8 cellular contexts compared by ENCODE assay signal in the genomic region with DNA sequence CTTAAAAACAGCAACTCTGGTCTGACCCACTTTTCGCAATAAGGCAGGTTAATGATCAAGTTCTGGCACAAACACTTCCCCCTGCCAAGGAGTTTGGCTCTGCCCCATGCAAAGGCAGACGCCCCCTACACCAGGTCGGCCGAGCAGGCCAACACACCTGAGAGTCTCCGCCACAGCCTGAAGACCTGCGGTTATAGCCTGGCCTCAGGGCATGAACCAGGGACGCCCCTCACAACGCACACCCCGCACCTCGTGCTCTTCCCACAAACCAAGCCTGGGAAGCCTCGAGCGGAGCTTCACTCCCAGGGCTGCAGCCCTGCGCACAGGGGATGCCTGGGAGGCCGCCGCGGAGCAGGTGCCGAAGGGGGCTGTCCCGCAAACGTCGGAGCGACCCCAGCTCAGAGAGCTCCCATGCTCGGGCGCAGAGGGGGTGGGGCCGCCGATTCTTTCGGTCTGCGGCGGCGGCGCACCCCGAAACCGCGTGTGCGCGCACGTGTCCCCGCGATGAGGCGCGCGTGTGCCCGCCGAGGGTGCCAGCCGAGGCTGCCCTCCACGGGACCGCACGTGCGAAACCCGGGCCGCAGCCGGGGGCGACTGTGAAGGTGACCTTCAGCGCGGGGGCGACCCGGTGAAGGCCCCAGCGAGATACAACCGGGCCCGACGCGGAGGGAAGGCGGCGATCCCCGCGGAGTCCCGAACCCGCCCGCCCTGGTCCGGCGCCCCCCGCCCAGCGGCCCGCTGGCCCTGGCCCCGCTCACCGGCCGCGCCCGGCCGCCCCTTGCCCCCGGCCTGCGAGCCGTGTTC. TPM values are rescaled to one million over a fixed set of nuclear protein-coding genes. Genes with fewer than 3 reads are reported as not detected.
A peak's percentile ranks its signal among the peaks of the same experiment; 100 is the strongest.
DNase-seq lines count a peak whose midpoint lies in the region; ATAC-seq and TF ChIP-seq lines count a peak whose summit lies in the region.

No MANE protein-coding gene starts in this region.

- intact Hi-C loops in activated CD8-positive, alpha-beta T cell treated with anti-CD3 and anti-CD28 coated beads for 36 hours (cut with micrococcal nuclease): no loop called here
- intact Hi-C loops in ovary (cut with DNase I): no loop called here

- TF ChIP-seq EP300 in ovary (IDR thresholded peaks at IDR 0.05): no peak

- 1% methylated on average over 39 to 82 of the region's 82 CpGs for WGBS in ovary, 3 donors

- no peaks in the 10 kb centered on the region for H3K27me3 ChIP-seq in BE2C
- no peaks in the 10 kb centered on the region for H3K27me3 ChIP-seq in ovary

- peaks cover 37% of the 10 kb centered on the region for H3K4me1 Mint-ChIP-seq in activated CD8-positive, alpha-beta T cell treated with anti-CD3 and anti-CD28 coated beads for 36 hours (ENCODE audit: low read depth)

- H3K36me3 ChIP-seq in BE2C (peaks cover 3% of the 10 kb centered on the region; the same call in 1 of the 2 replicates), ovary (no peaks in the 10 kb centered on the region)

- no peaks in the 10 kb centered on the region for H3K9me3 Mint-ChIP-seq in activated CD8-positive, alpha-beta T cell treated with anti-CD3 and anti-CD28 coated beads for 36 hours

- H3K36me3 Mint-ChIP-seq in activated CD8-positive, alpha-beta T cell treated with anti-CD3 and anti-CD28 coated beads for 36 hours (ENCODE audit: low read depth): peaks cover 11% of the 10 kb centered on the region

- ATAC-seq in GM19395 (IDR thresholded peaks at IDR 0.05; ENCODE audit: unreplicated experiment): peak; percentile 16
- no peak for ATAC-seq in activated CD8-positive, alpha-beta T cell treated with anti-CD3 and anti-CD28 coated beads for 36 hours

- POLR2A ChIA-PET in activated CD8-positive, alpha-beta T cell treated with anti-CD3 and anti-CD28 coated beads for 36 hours (lab: Charles Lee): interaction anchor here (0.6 to 1.6 kb wide), 12 partner anchors 9 to 319 kb away, joined by 3 to 6 read pairs (median 4); a partner anchor contains a TSS

- H3K4me1 ChIP-seq in BE2C (peaks cover 3% of the 10 kb centered on the region; the same call in 1 of the 2 replicates), ovary (ENCODE audit: insufficient read depth) (peaks cover 23% of the 10 kb centered on the region)

- no peak for TF ChIP-seq POLR2A in ovary (IDR thresholded peaks at IDR 0.05)

- no peaks in the 10 kb centered on the region for H3K27me3 Mint-ChIP-seq in activated CD8-positive, alpha-beta T cell treated with anti-CD3 and anti-CD28 coated beads for 36 hours

- TF ChIP-seq CTCF in BE2C (IDR thresholded peaks at IDR 0.05; ENCODE audit: low read depth, low read length) (no peak), fibroblast of pulmonary artery (IDR thresholded peaks at IDR 0.05; ENCODE audit: low read length, missing control alignments) (no peak), ovary (IDR thresholded peaks at IDR 0.05) (no peak)
- TF ChIP-seq CTCF in activated CD8-positive, alpha-beta T cell treated with anti-CD3 and anti-CD28 coated beads for 36 hours (IDR thresholded peaks at IDR 0.05): no peak

- H3K4me3 ChIP-seq in BE2C (ENCODE audit: low read depth, low read length): peak overlapping the region; percentile 73
- peak overlapping the region; percentile 69 for H3K4me3 ChIP-seq in fibroblast of pulmonary artery (replicated peaks; ENCODE audit: low read depth, low read length)
- H3K4me3 ChIP-seq in ovary: peak overlapping the region; percentile 65

- H3K4me3 Mint-ChIP-seq in activated CD8-positive, alpha-beta T cell treated with anti-CD3 and anti-CD28 coated beads for 36 hours: peak overlapping the region; percentile 91

- H3K27ac Mint-ChIP-seq in activated CD8-positive, alpha-beta T cell treated with anti-CD3 and anti-CD28 coated beads for 36 hours: peak overlapping the region; percentile 87

- peak overlapping the region in 1 of 2 donors; percentile 42 for H3K27ac ChIP-seq in ovary

- H3K9me3 ChIP-seq in BE2C (no peaks in the 10 kb centered on the region), ovary (no peaks in the 10 kb centered on the region)

- no peak for DNase-seq in BE2C
- DNase-seq in HT-29 (ENCODE audit: low spot score): peak; percentile 31
- peak; percentile 38 for DNase-seq in activated CD8-positive, alpha-beta T cell treated with anti-CD3 and anti-CD28 coated beads for 36 hours
- no peak for DNase-seq in fibroblast of pulmonary artery (ENCODE audit: low read depth)
- DNase-seq in ovary: peak in 2 of 5 donors; percentile 52 to 53
- DNase-seq in midbrain (lab: John Stamatoyannopoulos, UW): no peak
- no peak for DNase-seq in COR-L47 (lab: John Stamatoyannopoulos, UW)

- CTCF ChIA-PET in activated CD8-positive, alpha-beta T cell treated with anti-CD3 and anti-CD28 coated beads for 36 hours (lab: Charles Lee): interaction anchor here (1.1 kb wide), 1 partner anchor 10 kb away, joined by 3 read pairs; no protein-coding TSS in a partner anchor

RNA-seq across cellular contexts. Expression of a gene that starts 0.6 kb away (rescaled TPM):
- 176 TPM for polyA plus RNA-seq in BE2C (2012; ENCODE audit: insufficient read depth, insufficient read length, low read depth)
- 156 and 168 TPM in 2 replicates for total RNA-seq in HT-29 (2014; rRNA removed; shearing (Covaris generic))
- 100 to 1,000 TPM; 105 to 111 TPM for total RNA-seq in activated CD8-positive, alpha-beta T cell treated with anti-CD3 and anti-CD28 coated beads for 36 hours
- total RNA-seq in ovary: 10 to 100 TPM; 19.6 to 57.9 (median 46.6) TPM
- polyA plus RNA-seq in ovary: 10 to 100 TPM; 11.5 to 19.6 TPM

RNA-seq across cellular contexts. Expression of a gene that starts 38.4 kb away (rescaled TPM):
- polyA plus RNA-seq in BE2C (2012; ENCODE audit: insufficient read depth, insufficient read length, low read depth): 9.4 TPM
- 0.18 TPM in 2 replicates for total RNA-seq in HT-29 (2014; rRNA removed; shearing (Covaris generic))
- total RNA-seq in activated CD8-positive, alpha-beta T cell treated with anti-CD3 and anti-CD28 coated beads for 36 hours: under 1 TPM in 1 of 2 experiments, not detected in 1; 0.09 TPM
- 1 to 10 TPM in 1 of 7 donors, under 1 TPM in 6; 0.08 to 1.1 (median 0.24) TPM for total RNA-seq in ovary
- polyA plus RNA-seq in ovary: under 1 TPM; 0.07 TPM

Comparison
In these comparisons a context has a peak if more than half of its experiments do, and no peak if none do; other contexts are left out.
1. DNase-seq: peak in HT-29 (single experiment) and activated CD8-positive, alpha-beta T cell treated with anti-CD3 and anti-CD28 coated beads for 36 hours (single experiment); none in BE2C (single experiment), fibroblast of pulmonary artery (single experiment), midbrain (single experiment) and COR-L47 (single experiment).
2. Peak in every context shown above with its lines, with median percentiles within 50 percentile points of each other: H3K4me3 ChIP-seq.